ENCODE assay signal across 1 cellular context in the genomic region with DNA sequence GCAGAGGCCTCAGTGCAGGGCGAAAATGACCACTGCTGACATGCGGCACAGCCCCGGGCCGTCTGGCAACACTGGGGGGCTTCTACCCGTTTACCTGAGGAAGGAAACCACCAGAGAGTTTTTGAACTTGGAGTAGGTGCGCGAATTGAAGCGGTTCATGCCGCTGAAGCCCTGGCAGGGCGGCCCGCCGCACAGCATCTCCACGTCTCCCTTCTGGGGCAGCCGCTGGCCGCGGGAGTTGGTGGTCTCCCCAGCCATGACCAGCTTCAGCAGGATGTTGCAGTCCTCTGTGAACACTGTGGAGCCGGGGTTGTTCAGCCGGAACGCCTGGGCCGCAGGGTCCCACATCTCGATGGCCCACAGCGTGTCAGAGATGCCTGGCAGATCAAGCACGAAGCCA.
TF ChIP-seq lines count a peak whose summit lies in the region.

No MANE protein-coding gene starts in this region.

TF ChIP-seq in endothelial cell of umbilical vein, 7 proteins besides CTCF, POLR2A, EP300 and RAD21:
- TF ChIP-seq MAX (IDR thresholded peaks at IDR 0.05; ENCODE audit: insufficient read depth, insufficient read length) (no peak), FOS (IDR thresholded peaks at IDR 0.05; ENCODE audit: borderline replicate concordance, insufficient read depth, low read length) (no peak), EZH2 (IDR thresholded peaks at IDR 0.05; ENCODE audit: borderline replicate concordance, low read depth, low read length, severe bottlenecking) (no peak), GATA2 (IDR thresholded peaks at IDR 0.05; ENCODE audit: insufficient read depth, insufficient read length, low read depth, low read length) (no peak), POLR2AphosphoS5 (IDR thresholded peaks at IDR 0.05; ENCODE audit: insufficient read depth, low read depth, low read length) (no peak), MYC (IDR thresholded peaks at IDR 0.05; ENCODE audit: low read depth, low read length) (no peak), JUN (IDR thresholded peaks at IDR 0.05; ENCODE audit: borderline replicate concordance, insufficient read depth, insufficient read length, low read depth) (no peak)
